In genomic region chr6:47203266-47203967, GRCh38 we compare ENCODE assay signal across 9 cellular contexts.
DNase-seq lines count a peak whose midpoint lies in the region; ATAC-seq, FAIRE-seq and TF ChIP-seq lines count a peak whose summit lies in the region.
"Had no signal": no experiment of that assay in that cellular context is flagged by ENCODE, and none has a peak within 500 bp of the region (broad histone marks: within the 10 kb centered on the region; RNA-seq: fewer than 3 reads in every experiment).

No MANE protein-coding gene starts in this region.

- H3K27ac ChIP-seq in HepG2 (ENCODE audit: extremely low read length, insufficient read depth, low read length), result no peak overlapping the region

- ATAC-seq in GM18867 (IDR thresholded peaks at IDR 0.05; ENCODE audit: unreplicated experiment) (peak; percentile 89), GM21723 (IDR thresholded peaks at IDR 0.05; ENCODE audit: unreplicated experiment) (peak; percentile 95), HG03575 (IDR thresholded peaks at IDR 0.05; ENCODE audit: extremely low read depth, insufficient number of reproducible peaks, low FRiP score, unreplicated experiment) (peak; percentile 71), HepG2 (no peak; the same call in 2 of the 3 replicates), esophagus mucosa (no peak)

- no peak for FAIRE-seq in HepG2 (lab: Jason Lieb, UNC)

- in situ Hi-C loops in HepG2 (cut with HindIII; ENCODE audit: extremely low pct_ligation_motif_present, low pct_unique_long_range_greater_than_20kb), result no loop called here

- H3K79me2 ChIP-seq in HepG2 (ENCODE audit: insufficient read depth, low read length), result no peaks in the 10 kb centered on the region

- no peak overlapping the region for H3K9ac ChIP-seq in HepG2 (ENCODE audit: insufficient read depth, low read depth, low read length)

- H3K4me1 ChIP-seq in HepG2 (ENCODE audit: insufficient read depth, low read length), result peaks cover 70% of the 10 kb centered on the region

- POLR2A ChIA-PET in HepG2 (lab: Yijun Ruan, JAX), result interaction anchor here (1.1 to 1.5 kb wide), 2 partner anchors 76 to 130 kb away, joined by 3 read pairs; no protein-coding TSS in a partner anchor

- TF ChIP-seq CTCF in HepG2 (CRISPR knock-in tag; IDR thresholded peaks at IDR 0.05), result no peak

- H4K20me1 ChIP-seq in HepG2 (ENCODE audit: insufficient read depth, low read length), result no peaks in the 10 kb centered on the region

- 79% methylated on average over 4 of the region's 4 CpGs for WGBS in HepG2 (ENCODE audit: low lambda C conversion rate)

- TF ChIP-seq POLR2A in HepG2 (IDR thresholded peaks at IDR 0.05; ENCODE audit: insufficient read depth in 1 of 2, low read depth in 2 of 2, low read length in 2 of 2), result no peak

- intact Hi-C loops in HepG2 (cut with micrococcal nuclease; ENCODE audit: unreplicated experiment), result no loop called here

- 0 out of 2 replicates have a peak overlapping the region, but pooled peaks have one; percentile 9 for H3K4me2 ChIP-seq in HepG2 (ENCODE audit: low read depth, low read length)

- DNase-seq in HepG2 (ENCODE audit: low spot score) (no peak), glomerular visceral epithelial cell (ENCODE audit: extremely low spot score) (no peak), SKM-1 (lab: John Stamatoyannopoulos, UW; ENCODE audit: unreplicated experiment) (no peak)
- DNase-seq in stimulated activated CD4-positive, alpha-beta T cell treated with anti-CD3 and anti-CD28 coated beads, Interleukin-12 subunit alpha, Interleukin-12 subunit beta, amount 100 ng/mL, for 4 hours, result no peak
- DNase-seq: RPMI8226 had no signal

- H3K4me3 ChIP-seq in HepG2 (replicated peaks in 1 of 3; ENCODE audit: insufficient read depth in 1 of 3, low read depth in 2 of 3, low read length in 3 of 3), result no peak overlapping the region

- CTCF ChIA-PET in HepG2 (lab: Yijun Ruan, JAX; ENCODE audit: low intra/inter-chr PET ratio, low total read pairs), result no interaction called here

- TF ChIP-seq EP300 in HepG2 (IDR thresholded peaks at IDR 0.05; ENCODE audit: low read depth in 2 of 2, low read length in 2 of 2) (no peak), HepG2 (CRISPR knock-in tag; IDR thresholded peaks at IDR 0.05; ENCODE audit: borderline replicate concordance) (no peak)

- no TSS peak for BruUV-seq in HepG2 (replicated peaks; lab: Mats Ljungman, UMichigan)

- no peak for TF ChIP-seq RAD21 in HepG2 (CRISPR knock-in tag; IDR thresholded peaks at IDR 0.05)

- no peaks in the 10 kb centered on the region for H3K36me3 ChIP-seq in HepG2 (replicated peaks in 1 of 2; ENCODE audit: control insufficient read depth in 1 of 2, insufficient read depth in 2 of 2, low read length in 2 of 2)

- H3K9me3 ChIP-seq in HepG2 (ENCODE audit: low read length), result no peaks in the 10 kb centered on the region

- H3K27me3 ChIP-seq in HepG2 (ENCODE audit: control insufficient read depth in 1 of 2, insufficient read depth in 2 of 2, low read length in 2 of 2), result no peaks in the 10 kb centered on the region

- no peak overlapping the region for H2AFZ ChIP-seq in HepG2 (ENCODE audit: low read length)

TF ChIP-seq in HepG2, 621 proteins besides CTCF, POLR2A, EP300 and RAD21:
- TF ChIP-seq CAMTA2 (CRISPR knock-in tag; IDR thresholded peaks at IDR 0.05; ENCODE audit: borderline replicate concordance) (0 out of 2 replicates have a peak, but pooled peaks have one; percentile 39), ZNF850 (CRISPR knock-in tag; conservative IDR thresholded peaks at IDR 0.05) (no peak), ZNF451 (CRISPR knock-in tag; IDR thresholded peaks at IDR 0.05) (no peak), IKZF5 (CRISPR knock-in tag; IDR thresholded peaks at IDR 0.05) (peak; percentile 81; the same call in 1 of the 2 replicates), ZMYM4 (CRISPR knock-in tag; IDR thresholded peaks at IDR 0.05) (no peak), LCORL (IDR thresholded peaks at IDR 0.05) (no peak), LCORL (CRISPR knock-in tag; IDR thresholded peaks at IDR 0.05) (no peak), REPIN1 (CRISPR knock-in tag; IDR thresholded peaks at IDR 0.05; ENCODE audit: borderline replicate concordance, low read depth) (0 out of 2 replicates have a peak, but pooled peaks have one; percentile 29), ZNF263 (CRISPR knock-in tag; IDR thresholded peaks at IDR 0.05) (peak; percentile 39; the same call in 1 of the 2 replicates)

Comparison
In these comparisons a context has a peak if more than half of its experiments do, and no peak if none do; other contexts are left out.
1. ATAC-seq: peak in GM18867 (single experiment), GM21723 (single experiment) and HG03575 (single experiment); none in HepG2 (single experiment) and esophagus mucosa (single experiment).